ENCODE assay signal across 1 cellular context in genomic region chr2:53970898-53971681, GRCh38.
A peak's percentile ranks its signal among the peaks of the same experiment; 100 is the strongest.
TF ChIP-seq lines count a peak whose summit lies in the region.

Gene PSME4 (minus strand): TSS chr2:53970993. CDS start chr2:53970784, 209 bp downstream.

TF ChIP-seq in HepG2, 621 proteins besides CTCF, POLR2A, EP300 and RAD21 (continued from another document and continues in another):
- TF ChIP-seq ZNF407 (CRISPR knock-in tag; IDR thresholded peaks at IDR 0.05; ENCODE audit: not compliant biosample characterization) (no peak), GMEB1 (CRISPR knock-in tag; IDR thresholded peaks at IDR 0.05; ENCODE audit: borderline replicate concordance) (peak; percentile 70), ZHX2 (IDR thresholded peaks at IDR 0.05; ENCODE audit: low read depth) (peak; percentile 26; the same call in 1 of the 2 replicates), ZHX2 (CRISPR knock-in tag; IDR thresholded peaks at IDR 0.05; ENCODE audit: borderline replicate concordance) (peak; percentile 96), CC2D1A (CRISPR knock-in tag; IDR thresholded peaks at IDR 0.05) (0 out of 2 replicates have a peak, but pooled peaks have one; percentile 24), MTA1 (CRISPR knock-in tag; IDR thresholded peaks at IDR 0.05; ENCODE audit: borderline replicate concordance) (peak; percentile 79; the same call in 1 of the 2 replicates), TAF1 (CRISPR knock-in tag; IDR thresholded peaks at IDR 0.05) (peak; percentile 87), ZNF34 (CRISPR knock-in tag; IDR thresholded peaks at IDR 0.05; ENCODE audit: borderline replicate concordance) (peak; percentile 95), TCF12 (IDR thresholded peaks at IDR 0.05) (no peak), TCF12 (CRISPR knock-in tag; IDR thresholded peaks at IDR 0.05) (peak; percentile 63; the same call in 1 of the 2 replicates), IRF2 (CRISPR knock-in tag; IDR thresholded peaks at IDR 0.05) (peak; percentile 77; the same call in 1 of the 2 replicates), ARHGAP35 (CRISPR knock-in tag; IDR thresholded peaks at IDR 0.05; ENCODE audit: borderline replicate concordance) (0 out of 2 replicates have a peak, but pooled peaks have one; percentile 79), MTF2 (CRISPR knock-in tag; IDR thresholded peaks at IDR 0.05; ENCODE audit: borderline replicate concordance) (no peak), ZBTB7B (CRISPR knock-in tag; IDR thresholded peaks at IDR 0.05) (peak; percentile 93), KLF9 (CRISPR knock-in tag; IDR thresholded peaks at IDR 0.05; ENCODE audit: low read depth) (no peak), SYNCRIP (IDR thresholded peaks at IDR 0.05; ENCODE audit: insufficient read depth, low read depth, low read length) (no peak), THYN1 (CRISPR knock-in tag; IDR thresholded peaks at IDR 0.05; ENCODE audit: borderline replicate concordance, low read depth) (no peak), NCOA1 (CRISPR knock-in tag; IDR thresholded peaks at IDR 0.05) (no peak), ZNF460 (CRISPR knock-in tag; IDR thresholded peaks at IDR 0.05; ENCODE audit: borderline replicate concordance) (peak; percentile 43; the same call in 1 of the 2 replicates), ZKSCAN5 (CRISPR knock-in tag; IDR thresholded peaks at IDR 0.05) (0 out of 2 replicates have a peak, but pooled peaks have one; percentile 70), ZNF629 (CRISPR knock-in tag; conservative IDR thresholded peaks at IDR 0.05) (0 out of 2 replicates have a peak, but pooled peaks have one; percentile 28), JUN (CRISPR knock-in tag; IDR thresholded peaks at IDR 0.05) (peak; percentile 73; the same call in 1 of the 2 replicates), SMC3 (IDR thresholded peaks at IDR 0.05; ENCODE audit: low read length) (no peak), SNRNP70 (IDR thresholded peaks at IDR 0.05; ENCODE audit: low read depth, low read length) (no peak), ZNF496 (CRISPR knock-in tag; IDR thresholded peaks at IDR 0.05; ENCODE audit: insufficient replicate concordance) (no peak), PATZ1 (CRISPR knock-in tag; IDR thresholded peaks at IDR 0.05) (peak; percentile 98), SRY (CRISPR knock-in tag; IDR thresholded peaks at IDR 0.05) (peak; percentile 90), SKIL (CRISPR knock-in tag; IDR thresholded peaks at IDR 0.05; ENCODE audit: borderline replicate concordance) (no peak), DZIP1 (CRISPR knock-in tag; IDR thresholded peaks at IDR 0.05) (peak; percentile 82), ZNF512 (CRISPR knock-in tag; IDR thresholded peaks at IDR 0.05) (peak; percentile 57; the same call in 1 of the 2 replicates), NR2C2 (CRISPR knock-in tag; IDR thresholded peaks at IDR 0.05; ENCODE audit: borderline replicate concordance) (peak; percentile 91)
